Comparison of ENCODE assay signal across 11 cellular contexts in genomic region chr6:52672422-52673025, GRCh38. TPM values are rescaled to one million over a fixed set of nuclear protein-coding genes. Genes with fewer than 3 reads are reported as not detected.
DNase-seq lines count a peak whose midpoint lies in the region; ATAC-seq lines count a peak whose summit lies in the region.
"Had no signal": no experiment of that assay in that cellular context is flagged by ENCODE, and none has a peak within 500 bp of the region (broad histone marks: within the 10 kb centered on the region; RNA-seq: fewer than 3 reads in every experiment).

No MANE protein-coding gene starts in this region.

- peaks cover 5% of the 10 kb centered on the region for H3K27me3 Mint-ChIP-seq in activated T-helper 1 cell treated with anti-CD3 and anti-CD28 coated beads, Interleukin-12 subunit alpha, Interleukin-12 subunit beta, Interleukin-2, Interleukin-4 antibody, amounts not matched to agents 30 ng/mL and 10 ng/mL and 1 ng/mL, durations not matched to agents 14 hours and 24 hours and 36 hours (ENCODE audit: insufficient read depth)

- H2BK5ac ChIP-seq in mesendoderm (ENCODE audit: low read length), result no peak overlapping the region

- in situ Hi-C loops in Caki2 (cut with HindIII; ENCODE audit: low pct_unique_long_range_greater_than_20kb, low sequenced_read_pairs), result loop anchor here (25.0 kb wide), 2 partner anchors 260 to 385 kb away; partner anchors contain the start of genes EFHC1 and MCM3

- no peak overlapping the region for H3K56ac ChIP-seq in mesendoderm (ENCODE audit: low read length)

- intact Hi-C loops in activated T-helper 1 cell treated with anti-CD3 and anti-CD28 coated beads, Interleukin-12 subunit alpha, Interleukin-12 subunit beta, Interleukin-2, Interleukin-4 antibody, amounts not matched to agents 30 ng/mL and 10 ng/mL and 1 ng/mL, durations not matched to agents 14 hours and 24 hours and 36 hours (cut with micrococcal nuclease), result loop anchor here (5.0 kb wide), 2 partner anchors 325 to 875 kb away; partner anchors contain the start of genes GCLC and GSTA4
- intact Hi-C loops in left colon (cut with DNase I, micrococcal nuclease), result no loop called here

- H3K4ac ChIP-seq in mesendoderm (ENCODE audit: low read depth, low read length), result no peak overlapping the region

- peaks cover 5% of the 10 kb centered on the region for H3K79me1 ChIP-seq in mesendoderm (ENCODE audit: low read length)

- DNase-seq in Caki2 (ENCODE audit: low read depth), result peak; percentile 40
- peak; percentile 61 for DNase-seq in HT-29 (ENCODE audit: low spot score)
- no peak for DNase-seq in activated T-helper 1 cell treated with anti-CD3 and anti-CD28 coated beads, Interleukin-12 subunit alpha, Interleukin-12 subunit beta, Interleukin-2, Interleukin-4 antibody, amounts not matched to agents 30 ng/mL and 10 ng/mL and 1 ng/mL, durations not matched to agents 14 hours and 24 hours and 36 hours (ENCODE audit: low spot score)
- peak; percentile 66 for DNase-seq in mesendoderm
- no peak for DNase-seq in GM19240 (ENCODE audit: insufficient read length, low spot score)
- no peak for DNase-seq in left colon
- no peak for DNase-seq in SHP77 treated with DMSO at 0.1 percent for 48 hours (lab: John Stamatoyannopoulos, UW)
- no peak for DNase-seq in AML-193 (lab: John Stamatoyannopoulos, UW)
- DNase-seq: left ventricle myocardium inferior, right lobe of liver had no signal

- no peaks in the 10 kb centered on the region for H3K27me3 ChIP-seq in mesendoderm (ENCODE audit: insufficient read depth, low read length, poor library complexity)
- H3K27me3 ChIP-seq: right lobe of liver had no signal

- H3K4me1 Mint-ChIP-seq in activated T-helper 1 cell treated with anti-CD3 and anti-CD28 coated beads, Interleukin-12 subunit alpha, Interleukin-12 subunit beta, Interleukin-2, Interleukin-4 antibody, amounts not matched to agents 30 ng/mL and 10 ng/mL and 1 ng/mL, durations not matched to agents 14 hours and 24 hours and 36 hours (ENCODE audit: low read depth), result peaks cover 27% of the 10 kb centered on the region

- H4K5ac ChIP-seq in mesendoderm (ENCODE audit: low read length), result no peak overlapping the region

- no peak overlapping the region for H3K27ac ChIP-seq in mesendoderm (ENCODE audit: low read depth, low read length)
- H3K27ac ChIP-seq: left ventricle myocardium inferior, right lobe of liver had no signal

- peaks cover 7% of the 10 kb centered on the region for H3K36me3 Mint-ChIP-seq in activated T-helper 1 cell treated with anti-CD3 and anti-CD28 coated beads, Interleukin-12 subunit alpha, Interleukin-12 subunit beta, Interleukin-2, Interleukin-4 antibody, amounts not matched to agents 30 ng/mL and 10 ng/mL and 1 ng/mL, durations not matched to agents 14 hours and 24 hours and 36 hours (ENCODE audit: low read depth)

- no peaks in the 10 kb centered on the region for H3K9me3 Mint-ChIP-seq in activated T-helper 1 cell treated with anti-CD3 and anti-CD28 coated beads, Interleukin-12 subunit alpha, Interleukin-12 subunit beta, Interleukin-2, Interleukin-4 antibody, amounts not matched to agents 30 ng/mL and 10 ng/mL and 1 ng/mL, durations not matched to agents 14 hours and 24 hours and 36 hours

- H2AK5ac ChIP-seq in mesendoderm (ENCODE audit: low read length), result no peak overlapping the region

- no peak overlapping the region for H3K18ac ChIP-seq in mesendoderm (ENCODE audit: low read length)

- no peak overlapping the region for H3K9ac ChIP-seq in mesendoderm (ENCODE audit: low read length)

- H4K8ac ChIP-seq in mesendoderm (ENCODE audit: low read depth, low read length), result no peak overlapping the region

- no peak overlapping the region for H3K27ac Mint-ChIP-seq in activated T-helper 1 cell treated with anti-CD3 and anti-CD28 coated beads, Interleukin-12 subunit alpha, Interleukin-12 subunit beta, Interleukin-2, Interleukin-4 antibody, amounts not matched to agents 30 ng/mL and 10 ng/mL and 1 ng/mL, durations not matched to agents 14 hours and 24 hours and 36 hours

- no peak overlapping the region for H2BK120ac ChIP-seq in mesendoderm (ENCODE audit: low read depth, low read length)

- no peak overlapping the region for H3K4me2 ChIP-seq in mesendoderm (ENCODE audit: low read length)

- WGBS in mesendoderm (ENCODE audit: extremely low coverage, insufficient coverage, low lambda C conversion rate), result no CpG with 5 or more reads among the region's 9 CpGs

- no peak overlapping the region for H3K4me3 ChIP-seq in mesendoderm (ENCODE audit: low read length)
- H3K4me3 ChIP-seq: left ventricle myocardium inferior had no signal

- H2BK15ac ChIP-seq in mesendoderm (replicated peaks; ENCODE audit: low read depth), result no peak overlapping the region

- no peaks in the 10 kb centered on the region for H3K36me3 ChIP-seq in mesendoderm (ENCODE audit: control insufficient read depth, insufficient read depth, low read length)

- peaks cover 25% of the 10 kb centered on the region for H3K4me1 ChIP-seq in mesendoderm (ENCODE audit: control insufficient read depth, low read depth, low read length)

- ATAC-seq in left colon, result no peak
- ATAC-seq: Right ventricle myocardium inferior had no signal

- H3K4me3 Mint-ChIP-seq in activated T-helper 1 cell treated with anti-CD3 and anti-CD28 coated beads, Interleukin-12 subunit alpha, Interleukin-12 subunit beta, Interleukin-2, Interleukin-4 antibody, amounts not matched to agents 30 ng/mL and 10 ng/mL and 1 ng/mL, durations not matched to agents 14 hours and 24 hours and 36 hours, result peak overlapping the region; percentile 65

- no peaks in the 10 kb centered on the region for H3K79me2 ChIP-seq in mesendoderm (ENCODE audit: control insufficient read depth, insufficient read depth, low read length)

- no peak overlapping the region for H3K23ac ChIP-seq in mesendoderm (ENCODE audit: low read length)

RNA-seq across cellular contexts. Expression of gene TMEM14A, which starts 1.6 kb away (rescaled TPM):
- 101 and 113 TPM in 2 replicates for total RNA-seq in Caki2 (2014; rRNA removed; shearing (Covaris generic); ENCODE audit: low replicate concordance)
- total RNA-seq in HT-29 (2014; rRNA removed; shearing (Covaris generic)), result 26.9 and 29.3 TPM in 2 replicates
- total RNA-seq in activated T-helper 1 cell treated with anti-CD3 and anti-CD28 coated beads, Interleukin-12 subunit alpha, Interleukin-12 subunit beta, Interleukin-2, Interleukin-4 antibody, amounts not matched to agents 30 ng/mL and 10 ng/mL and 1 ng/mL, durations not matched to agents 14 hours and 24 hours and 36 hours, result 12.2 and 15.1 TPM in 2 replicates
- polyA plus RNA-seq in mesendoderm (2013, experiment 1 of 2), result 9.3 TPM
- 9.7 TPM for polyA plus RNA-seq in mesendoderm (2013, experiment 2 of 2)
- 10 to 100 TPM; 16.8 to 17.5 TPM for total RNA-seq in left colon

Comparison
In these comparisons a context has a peak if more than half of its experiments do, and no peak if none do; other contexts are left out.
1. DNase-seq: peak in Caki2 (single experiment), HT-29 (single experiment) and mesendoderm (single experiment); none in activated T-helper 1 cell treated with anti-CD3 and anti-CD28 coated beads, Interleukin-12 subunit alpha, Interleukin-12 subunit beta, Interleukin-2, Interleukin-4 antibody, amounts not matched to agents 30 ng/mL and 10 ng/mL and 1 ng/mL, durations not matched to agents 14 hours and 24 hours and 36 hours (single experiment), GM19240 (single experiment), left colon (0 of 2), SHP77 treated with DMSO at 0.1 percent for 48 hours (single experiment) and AML-193 (0 of 2).